Comparison of ENCODE assay signal across 10 cellular contexts in genomic region chr11:2150206-2150847, GRCh38. TPM values are rescaled to one million over a fixed set of nuclear protein-coding genes. Genes with fewer than 3 reads are reported as not detected.
A peak's percentile ranks its signal among the peaks of the same experiment; 100 is the strongest.
DNase-seq lines count a peak whose midpoint lies in the region; ATAC-seq and TF ChIP-seq lines count a peak whose summit lies in the region.
"Had no signal": no experiment of that assay in that cellular context is flagged by ENCODE, and none has a peak within 500 bp of the region (broad histone marks: within the 10 kb centered on the region; RNA-seq: fewer than 3 reads in every experiment).

No MANE protein-coding gene starts in this region.

- no peaks in the 10 kb centered on the region for H3K9me3 Mint-ChIP-seq in osteocyte (ENCODE audit: unreplicated experiment)
- H3K9me3 Mint-ChIP-seq in activated CD4-positive, alpha-beta memory T cell treated with anti-CD3 and anti-CD28 coated beads, Interleukin-2, amount 10 ng/mL, durations not matched to agents 7 days and 5 days = no peaks in the 10 kb centered on the region

- DNase-seq in GM10266 (ENCODE audit: extremely low spot score) = no peak
- DNase-seq in NCI-H146 treated with DMSO at 0.1 percent for 48 hours (lab: John Stamatoyannopoulos, UW; ENCODE audit: unreplicated experiment) = peak; percentile 10
- DNase-seq in choroid plexus epithelial cell (ENCODE audit: low read depth) = peak; percentile 87
- no peak for DNase-seq in osteocyte (ENCODE audit: extremely low spot score, unreplicated experiment)
- DNase-seq in NCI-H1436 (lab: John Stamatoyannopoulos, UW) = no peak
- no peak for DNase-seq in activated CD4-positive, alpha-beta memory T cell treated with anti-CD3 and anti-CD28 coated beads, Interleukin-2, amount 10 ng/mL, durations not matched to agents 7 days and 5 days
- no peak for DNase-seq in NCI-H510A treated with DMSO at 0.1 percent for 48 hours (lab: John Stamatoyannopoulos, UW)
- DNase-seq: activated CD4-positive, CD25-positive, alpha-beta regulatory T cell treated with anti-CD3 and anti-CD28 coated beads, Interleukin-2, amount 50 U/mL, for 72 hours; stimulated activated CD8-positive, alpha-beta memory T cell treated with anti-CD3 and anti-CD28 coated beads, Interleukin-4, amount 100 ng/mL, for 48 hours had no signal

- H3K4me1 Mint-ChIP-seq in osteocyte (ENCODE audit: unreplicated experiment) = peaks cover 28% of the 10 kb centered on the region
- peaks cover 6% of the 10 kb centered on the region for H3K4me1 Mint-ChIP-seq in activated CD4-positive, alpha-beta memory T cell treated with anti-CD3 and anti-CD28 coated beads, Interleukin-2, amount 10 ng/mL, durations not matched to agents 7 days and 5 days

- ATAC-seq in GM21447 (IDR thresholded peaks at IDR 0.05; ENCODE audit: unreplicated experiment) = no peak

- POLR2A ChIA-PET in activated CD4-positive, alpha-beta memory T cell treated with anti-CD3 and anti-CD28 coated beads, Interleukin-2, amount 10 ng/mL, durations not matched to agents 7 days and 5 days (lab: Charles Lee) = no interaction called here

- CTCF ChIA-PET in activated CD4-positive, alpha-beta memory T cell treated with anti-CD3 and anti-CD28 coated beads, Interleukin-2, amount 10 ng/mL, durations not matched to agents 7 days and 5 days (lab: Charles Lee) = interaction anchor here (0.8 to 9.7 kb wide), 15 partner anchors 37 to 498 kb away, joined by 3 to 220 read pairs (median 6); partner anchors contain the start of genes LSP1 and TNNI2

- no peak overlapping the region for H3K27ac Mint-ChIP-seq in osteocyte (ENCODE audit: unreplicated experiment)
- H3K27ac Mint-ChIP-seq in activated CD4-positive, alpha-beta memory T cell treated with anti-CD3 and anti-CD28 coated beads, Interleukin-2, amount 10 ng/mL, durations not matched to agents 7 days and 5 days = no peak overlapping the region

- H3K4me3 ChIP-seq in choroid plexus epithelial cell (ENCODE audit: low read depth, low read length) = no peak overlapping the region

- TF ChIP-seq CTCF in GM10266 (IDR thresholded peaks at IDR 0.05; ENCODE audit: control insufficient read depth, insufficient read depth, low read depth, missing control alignments) (peak; percentile 22), choroid plexus epithelial cell (conservative IDR thresholded peaks at IDR 0.05; ENCODE audit: low read depth, low read length) (peak; percentile 82), osteocyte (IDR thresholded peaks at IDR 0.05) (peak; percentile 78)

- H3K27me3 Mint-ChIP-seq in osteocyte (ENCODE audit: unreplicated experiment) = peaks cover 40% of the 10 kb centered on the region
- peaks cover 51% of the 10 kb centered on the region for H3K27me3 Mint-ChIP-seq in activated CD4-positive, alpha-beta memory T cell treated with anti-CD3 and anti-CD28 coated beads, Interleukin-2, amount 10 ng/mL, durations not matched to agents 7 days and 5 days

- H3K36me3 Mint-ChIP-seq in osteocyte (ENCODE audit: unreplicated experiment) = no peaks in the 10 kb centered on the region
- H3K36me3 Mint-ChIP-seq in activated CD4-positive, alpha-beta memory T cell treated with anti-CD3 and anti-CD28 coated beads, Interleukin-2, amount 10 ng/mL, durations not matched to agents 7 days and 5 days (ENCODE audit: low read depth) = no peaks in the 10 kb centered on the region

- no peak overlapping the region for H3K4me3 Mint-ChIP-seq in osteocyte (ENCODE audit: unreplicated experiment)
- H3K4me3 Mint-ChIP-seq in activated CD4-positive, alpha-beta memory T cell treated with anti-CD3 and anti-CD28 coated beads, Interleukin-2, amount 10 ng/mL, durations not matched to agents 7 days and 5 days = no peak overlapping the region

RNA-seq across cellular contexts. Expression of gene INS, which starts 10.7 kb away (rescaled TPM):
- not detected in 2 replicates for total RNA-seq in osteocyte
- not detected for total RNA-seq in activated CD4-positive, alpha-beta memory T cell treated with anti-CD3 and anti-CD28 coated beads, Interleukin-2, amount 10 ng/mL, durations not matched to agents 7 days and 5 days

RNA-seq across cellular contexts. Expression of gene IGF2, which starts 11.1 kb away (rescaled TPM):
- total RNA-seq in osteocyte = 521 and 590 TPM in 2 replicates
- total RNA-seq in activated CD4-positive, alpha-beta memory T cell treated with anti-CD3 and anti-CD28 coated beads, Interleukin-2, amount 10 ng/mL, durations not matched to agents 7 days and 5 days = under 1 TPM; 0.70 to 0.76 TPM

RNA-seq across cellular contexts. Expression of gene TH, which starts 21.3 kb away (rescaled TPM):
- total RNA-seq in osteocyte = 0.75 and 0.89 TPM in 2 replicates
- not detected for total RNA-seq in activated CD4-positive, alpha-beta memory T cell treated with anti-CD3 and anti-CD28 coated beads, Interleukin-2, amount 10 ng/mL, durations not matched to agents 7 days and 5 days

Comparison
In these comparisons a context has a peak if more than half of its experiments do, and no peak if none do; other contexts are left out.
1. DNase-seq: peak in NCI-H146 treated with DMSO at 0.1 percent for 48 hours (single experiment) and choroid plexus epithelial cell (single experiment); none in GM10266 (single experiment), osteocyte (single experiment), NCI-H1436 (single experiment), activated CD4-positive, alpha-beta memory T cell treated with anti-CD3 and anti-CD28 coated beads, Interleukin-2, amount 10 ng/mL, durations not matched to agents 7 days and 5 days (single experiment) and NCI-H510A treated with DMSO at 0.1 percent for 48 hours (single experiment).
2. CTCF ChIP-seq: peak in every context shown above with its lines; median percentile 82 in choroid plexus epithelial cell; 78 in osteocyte; 22 in GM10266.
3. RNA of gene IGF2, which starts 11.1 kb away (total RNA-seq): 521 to 590 TPM in osteocyte; 0.70 to 0.76 TPM in activated CD4-positive, alpha-beta memory T cell treated with anti-CD3 and anti-CD28 coated beads, Interleukin-2, amount 10 ng/mL, durations not matched to agents 7 days and 5 days; every median in the first group is over 100 times any median in the second.